ENCODE assay signal across 19 cellular contexts in genomic region chr10:75987610-75988009, GRCh38.
DNase-seq lines count a peak whose midpoint lies in the region; ATAC-seq and TF ChIP-seq lines count a peak whose summit lies in the region.
"Had no signal": no experiment of that assay in that cellular context is flagged by ENCODE, and none has a peak within 500 bp of the region (broad histone marks: within the 10 kb centered on the region; RNA-seq: fewer than 3 reads in every experiment).

No MANE protein-coding gene starts in this region.

- H3K4me3 ChIP-seq in left lung, result no peak overlapping the region
- H3K4me3 ChIP-seq: left ventricle myocardium inferior had no signal

- H3K27me3 ChIP-seq in foreskin keratinocyte (no peaks in the 10 kb centered on the region), left lung (no peaks in the 10 kb centered on the region)

- no peaks in the 10 kb centered on the region for H3K36me3 ChIP-seq in left lung
- H3K36me3 ChIP-seq: left ventricle myocardium inferior had no signal

- peak; percentile 31 for DNase-seq in ACHN
- peak; percentile 44 for DNase-seq in HFFc6
- peak; percentile 74 for DNase-seq in astrocyte of the hippocampus (ENCODE audit: low read depth, low spot score)
- no peak for DNase-seq in foreskin keratinocyte
- no peak for DNase-seq in cerebellar cortex (ENCODE audit: low spot score)
- DNase-seq in left lung, result no peak
- DNase-seq in activated CD4-positive, alpha-beta T cell treated with anti-CD3 and anti-CD28 coated beads, Interleukin-2, amount 50 U/mL, for 48 hours, result no peak
- no peak for DNase-seq in T-cell
- DNase-seq: activated CD4-positive, alpha-beta T cell treated with anti-CD3 and anti-CD28 coated beads for 4 hours; activated T-cell treated with anti-CD3 and anti-CD28 coated beads for 4 hours; COR-L47; GDM1; left ventricle myocardium inferior; naive B cell; NCI-H1092 treated with DMSO at 0.1 percent for 48 hours; T-helper 9 cell had no signal

- H3K27ac ChIP-seq in foreskin keratinocyte (no peak overlapping the region), left lung (no peak overlapping the region)
- H3K27ac ChIP-seq: left ventricle myocardium inferior had no signal

- H3K4me1 Mint-ChIP-seq in HFFc6 (ENCODE audit: low read depth), result peaks cover 8% of the 10 kb centered on the region; the same call in 1 of the 2 replicates
- no peaks in the 10 kb centered on the region for H3K4me1 Mint-ChIP-seq in T-cell
- H3K4me1 Mint-ChIP-seq: naive B cell; stimulated activated effector memory CD8-positive, alpha-beta T cell treated with anti-CD3 and anti-CD28 coated beads, Interleukin-12 subunit alpha, Interleukin-12 subunit beta, amount 100 ng/mL, for 72 hours had no signal

- no peak overlapping the region for H3K4me3 Mint-ChIP-seq in HFFc6
- no peak overlapping the region for H3K4me3 Mint-ChIP-seq in T-cell
- H3K4me3 Mint-ChIP-seq: activated naive CD8-positive, alpha-beta T cell; stimulated activated effector memory CD8-positive, alpha-beta T cell treated with anti-CD3 and anti-CD28 coated beads, Interleukin-12 subunit alpha, Interleukin-12 subunit beta, amount 100 ng/mL, for 72 hours; type B pancreatic cell had no signal

- POLR2A ChIA-PET in T-cell (lab: Charles Lee), result no interaction called here

- H3K9me3 Mint-ChIP-seq in HFFc6, result no peaks in the 10 kb centered on the region
- H3K9me3 Mint-ChIP-seq in T-cell, result no peaks in the 10 kb centered on the region
- H3K9me3 Mint-ChIP-seq: stimulated activated effector memory CD8-positive, alpha-beta T cell treated with anti-CD3 and anti-CD28 coated beads, Interleukin-12 subunit alpha, Interleukin-12 subunit beta, amount 100 ng/mL, for 72 hours had no signal

- intact Hi-C loops in left lung (cut with DNase I), result no loop called here

- H3K27me3 Mint-ChIP-seq in HFFc6 (ENCODE audit: insufficient read depth) (peaks cover 10% of the 10 kb centered on the region), T-cell (no peaks in the 10 kb centered on the region)
- H3K27me3 Mint-ChIP-seq: activated naive CD8-positive, alpha-beta T cell; naive B cell had no signal

- in situ Hi-C loops in ACHN (cut with HindIII; ENCODE audit: low pct_ligation_motif_present, low pct_unique_long_range_greater_than_20kb, low sequenced_read_pairs), result no loop called here

- no peak overlapping the region for H3K27ac Mint-ChIP-seq in HFFc6
- no peak overlapping the region for H3K27ac Mint-ChIP-seq in T-cell
- H3K27ac Mint-ChIP-seq: activated naive CD8-positive, alpha-beta T cell; naive B cell; stimulated activated effector memory CD8-positive, alpha-beta T cell treated with anti-CD3 and anti-CD28 coated beads, Interleukin-12 subunit alpha, Interleukin-12 subunit beta, amount 100 ng/mL, for 72 hours; type B pancreatic cell had no signal

- H3K36me3 Mint-ChIP-seq in HFFc6 (ENCODE audit: low read depth) (no peaks in the 10 kb centered on the region), T-cell (no peaks in the 10 kb centered on the region)
- H3K36me3 Mint-ChIP-seq: activated naive CD8-positive, alpha-beta T cell; naive B cell; stimulated activated effector memory CD8-positive, alpha-beta T cell treated with anti-CD3 and anti-CD28 coated beads, Interleukin-12 subunit alpha, Interleukin-12 subunit beta, amount 100 ng/mL, for 72 hours; type B pancreatic cell had no signal

- no peaks in the 10 kb centered on the region for H3K9me3 ChIP-seq in left lung
- H3K9me3 ChIP-seq: left ventricle myocardium inferior had no signal

- no peak for TF ChIP-seq CTCF in HFFc6 (IDR thresholded peaks at IDR 0.05)
- TF ChIP-seq CTCF in foreskin keratinocyte (conservative IDR thresholded peaks at IDR 0.05), result no peak
- TF ChIP-seq CTCF in left lung (IDR thresholded peaks at IDR 0.05), result no peak

- H3K4me1 ChIP-seq in foreskin keratinocyte, result no peaks in the 10 kb centered on the region
- no peaks in the 10 kb centered on the region for H3K4me1 ChIP-seq in left lung

- CTCF ChIA-PET in T-cell (lab: Charles Lee), result interaction anchor here in 1 of 2 donors (0.6 kb wide), 1 partner anchor 10 kb away, joined by 3 read pairs; no protein-coding TSS in a partner anchor

- ATAC-seq in foreskin keratinocyte (peak; percentile 24), left lung (no peak), T-cell (replicated peaks in 1 of 4) (no peak)
- ATAC-seq: stimulated activated effector memory CD8-positive, alpha-beta T cell treated with anti-CD3 and anti-CD28 coated beads, Interleukin-12 subunit alpha, Interleukin-12 subunit beta, amount 100 ng/mL, for 72 hours had no signal

Comparison
In these comparisons a context has a peak if more than half of its experiments do, and no peak if none do; other contexts are left out.
1. DNase-seq: peak in ACHN (single experiment), HFFc6 (single experiment) and astrocyte of the hippocampus (single experiment); none in foreskin keratinocyte (0 of 2), cerebellar cortex (single experiment), left lung (0 of 2), activated CD4-positive, alpha-beta T cell treated with anti-CD3 and anti-CD28 coated beads, Interleukin-2, amount 50 U/mL, for 48 hours (0 of 2) and T-cell (0 of 34).